Comparison of ENCODE assay signal across 16 cellular contexts in genomic region chr5:157558681-157559080, GRCh38. TPM values are rescaled to one million over a fixed set of nuclear protein-coding genes. Genes with fewer than 3 reads are reported as not detected.
A peak's percentile ranks its signal among the peaks of the same experiment; 100 is the strongest.
DNase-seq lines count a peak whose midpoint lies in the region; ATAC-seq and TF ChIP-seq lines count a peak whose summit lies in the region.
"Had no signal": no experiment of that assay in that cellular context is flagged by ENCODE, and none has a peak within 500 bp of the region (broad histone marks: within the 10 kb centered on the region; RNA-seq: fewer than 3 reads in every experiment).

No MANE protein-coding gene starts in this region.

- H3K27ac ChIP-seq in CD4-positive, alpha-beta memory T cell (ENCODE audit: low read depth, low read length): no peak overlapping the region
- H3K27ac ChIP-seq in PC-3 (ENCODE audit: low read length): peak overlapping the region; percentile 88
- H3K27ac ChIP-seq in esophagus muscularis mucosa (replicated peaks in 1 of 4): peak overlapping the region; percentile 77 to 90 (median 88)
- peak overlapping the region; percentile 45 for H3K27ac ChIP-seq in rectal smooth muscle tissue (ENCODE audit: low read depth, low read length)

- DNase-seq in CD4-positive, alpha-beta memory T cell: no peak
- DNase-seq in PC-3: peak; percentile 34
- DNase-seq in esophagus muscularis mucosa (ENCODE audit: extremely low spot score): no peak
- no peak for DNase-seq in NCI-H187 (lab: John Stamatoyannopoulos, UW)
- DNase-seq in superior temporal gyrus (ENCODE audit: extremely low spot score): no peak
- no peak for DNase-seq in NCI-H1092 treated with DMSO at 0.1 percent for 48 hours (lab: John Stamatoyannopoulos, UW)
- DNase-seq: activated T-cell treated with anti-CD3 and anti-CD28 coated beads, Interleukin-2, amount 50 U/mL, for 24 hours; colonic mucosa; NCI-H2029; NK-92 treated with Interleukin-12 subunit alpha and Interleukin-12 subunit beta, amount 100 ng/mL, for 24 hours; posterior cingulate gyrus; stimulated activated CD4-positive, alpha-beta T cell treated with anti-CD3 and anti-CD28 coated beads, Interleukin-4, amount 100 ng/mL, for 1 hour had no signal

- H3K27ac Mint-ChIP-seq in CD4-positive, alpha-beta memory T cell: peak overlapping the region in 5 of 7 donors; percentile 15 to 84 (median 64)
- H3K27ac Mint-ChIP-seq: activated T-cell treated with anti-CD3 and anti-CD28 coated beads, Interleukin-2, amount 50 U/mL, for 24 hours; stimulated activated effector memory CD8-positive, alpha-beta T cell treated with anti-CD3 and anti-CD28 coated beads, Interleukin-12 subunit alpha, Interleukin-12 subunit beta, amount 100 ng/mL, for 72 hours had no signal

- H3F3A ChIP-seq in PC-3 (ENCODE audit: low read length, unreplicated experiment): peaks cover 23% of the 10 kb centered on the region

- WGBS in esophagus muscularis mucosa: 40% methylated on average over 2 of the region's 2 CpGs

- H3K4me2 ChIP-seq in PC-3 (ENCODE audit: low read length): peak overlapping the region; percentile 64

- H3K4me3 Mint-ChIP-seq in CD4-positive, alpha-beta memory T cell: peak overlapping the region in 1 of 8 donors; percentile 5
- H3K4me3 Mint-ChIP-seq: activated T-cell treated with anti-CD3 and anti-CD28 coated beads, Interleukin-2, amount 50 U/mL, for 24 hours; stimulated activated effector memory CD8-positive, alpha-beta T cell treated with anti-CD3 and anti-CD28 coated beads, Interleukin-12 subunit alpha, Interleukin-12 subunit beta, amount 100 ng/mL, for 72 hours had no signal

- H3K4me1 ChIP-seq in CD4-positive, alpha-beta memory T cell (ENCODE audit: insufficient read depth, low read length): peaks cover 90% of the 10 kb centered on the region
- H3K4me1 ChIP-seq in PC-3 (ENCODE audit: insufficient read depth, low read length) (peaks cover 64% of the 10 kb centered on the region), esophagus muscularis mucosa (peaks cover 62 to 98% (median 96%) of the 10 kb centered on the region in 4 donors), rectal smooth muscle tissue (ENCODE audit: control insufficient read depth, insufficient read depth, low read length) (peaks cover 70% of the 10 kb centered on the region)
- H3K4me1 ChIP-seq: colonic mucosa had no signal

- H3K36me3 ChIP-seq in CD4-positive, alpha-beta memory T cell (ENCODE audit: insufficient read depth, low read length): peaks cover 17% of the 10 kb centered on the region
- H3K36me3 ChIP-seq in PC-3 (ENCODE audit: low read depth, low read length) (peaks cover 73% of the 10 kb centered on the region), esophagus muscularis mucosa (peaks cover 0 to 2% (median 0%) of the 10 kb centered on the region in 4 donors), rectal smooth muscle tissue (ENCODE audit: control insufficient read depth, insufficient read depth, low read length) (no peaks in the 10 kb centered on the region)
- H3K36me3 ChIP-seq: colonic mucosa had no signal

- H3K9me3 Mint-ChIP-seq in CD4-positive, alpha-beta memory T cell: no peaks in the 10 kb centered on the region
- H3K9me3 Mint-ChIP-seq: activated T-cell treated with anti-CD3 and anti-CD28 coated beads, Interleukin-2, amount 50 U/mL, for 24 hours; stimulated activated effector memory CD8-positive, alpha-beta T cell treated with anti-CD3 and anti-CD28 coated beads, Interleukin-12 subunit alpha, Interleukin-12 subunit beta, amount 100 ng/mL, for 72 hours had no signal

- H3K79me2 ChIP-seq in PC-3 (ENCODE audit: low read length): peaks cover 93% of the 10 kb centered on the region

- H3K9ac ChIP-seq in PC-3 (ENCODE audit: low read length) (peak overlapping the region; percentile 39), rectal smooth muscle tissue (ENCODE audit: low read length) (no peak overlapping the region)

- H3K36me3 Mint-ChIP-seq in CD4-positive, alpha-beta memory T cell: peaks cover 58 to 69% of the 10 kb centered on the region in 2 donors

- no peak for TF ChIP-seq POLR2A in esophagus muscularis mucosa (IDR thresholded peaks at IDR 0.05; ENCODE audit: low read depth)

- BruUV-seq in PC-3 (replicated peaks; lab: Mats Ljungman, UMichigan): no TSS peak

- CTCF ChIA-PET in CD4-positive, alpha-beta memory T cell (lab: Charles Lee; ENCODE audit: partially characterized antibody): interaction anchor here (1.2 to 4.4 kb wide), 7 partner anchors 9 to 160 kb away, joined by 3 to 22 read pairs (median 5); no protein-coding TSS in a partner anchor
- CTCF ChIA-PET in PC-3 (lab: Charles Lee): no interaction called here

- TF ChIP-seq EP300 in esophagus muscularis mucosa (IDR thresholded peaks at IDR 0.05): no peak

- H3K27me3 Mint-ChIP-seq in CD4-positive, alpha-beta memory T cell: no peaks in the 10 kb centered on the region
- H3K27me3 Mint-ChIP-seq: activated T-cell treated with anti-CD3 and anti-CD28 coated beads, Interleukin-2, amount 50 U/mL, for 24 hours had no signal

- no peak overlapping the region for H3K4me3 ChIP-seq in CD4-positive, alpha-beta memory T cell (ENCODE audit: low read length in 2 of 2)
- H3K4me3 ChIP-seq in PC-3 (ENCODE audit: low read length) (peak overlapping the region; percentile 11; the same call in 1 of the 2 replicates), esophagus muscularis mucosa (no peak overlapping the region), rectal smooth muscle tissue (ENCODE audit: low read length) (no peak overlapping the region)
- H3K4me3 ChIP-seq: colonic mucosa had no signal

- POLR2A ChIA-PET in CD4-positive, alpha-beta memory T cell (lab: Charles Lee; ENCODE audit: partially characterized antibody): interaction anchor here (0.7 to 11.1 kb wide), 5 partner anchors 10 to 19 kb away, joined by 3 to 125 read pairs (median 3); partner anchors contain the start of gene ADAM19
- POLR2A ChIA-PET in PC-3 (lab: Charles Lee; ENCODE audit: unreplicated experiment): interaction anchor here (0.5 to 0.6 kb wide), 2 partner anchors 49 to 183 kb away, joined by 3 to 4 read pairs; no protein-coding TSS in a partner anchor

- no peaks in the 10 kb centered on the region for H3K9me3 ChIP-seq in CD4-positive, alpha-beta memory T cell (ENCODE audit: control insufficient read depth in 1 of 2, low read length in 2 of 2)
- H3K9me3 ChIP-seq in PC-3 (ENCODE audit: low read length): no peaks in the 10 kb centered on the region
- no peaks in the 10 kb centered on the region for H3K9me3 ChIP-seq in esophagus muscularis mucosa
- H3K9me3 ChIP-seq: colonic mucosa had no signal

- no peak for TF ChIP-seq CTCF in PC-3 (conservative IDR thresholded peaks at IDR 0.05; ENCODE audit: low read depth, low read length)
- no peak for TF ChIP-seq CTCF in esophagus muscularis mucosa (IDR thresholded peaks at IDR 0.05)

- no peaks in the 10 kb centered on the region for H3K27me3 ChIP-seq in CD4-positive, alpha-beta memory T cell (ENCODE audit: insufficient read depth, low read length)
- H3K27me3 ChIP-seq in PC-3 (ENCODE audit: low read length) (no peaks in the 10 kb centered on the region), esophagus muscularis mucosa (no peaks in the 10 kb centered on the region), rectal smooth muscle tissue (ENCODE audit: control insufficient read depth, insufficient read depth, low read length) (no peaks in the 10 kb centered on the region)
- H3K27me3 ChIP-seq: colonic mucosa had no signal

- ATAC-seq in PC-3: no peak
- ATAC-seq in GM19467 (IDR thresholded peaks at IDR 0.05; ENCODE audit: unreplicated experiment): no peak
- ATAC-seq: activated CD4-positive, CD25-positive, alpha-beta regulatory T cell treated with anti-CD3 and anti-CD28 coated beads, Interleukin-2, amount 50 U/mL, for 24 hours; stimulated activated effector memory CD8-positive, alpha-beta T cell treated with anti-CD3 and anti-CD28 coated beads, Interleukin-12 subunit alpha, Interleukin-12 subunit beta, amount 100 ng/mL, for 72 hours had no signal

- H3K4me1 Mint-ChIP-seq in CD4-positive, alpha-beta memory T cell: peaks cover 71 to 94% (median 83%) of the 10 kb centered on the region in 4 donors

- 0 out of 2 replicates have a peak, but pooled peaks cover 4% of the 10 kb centered on the region for H4K20me1 ChIP-seq in PC-3 (ENCODE audit: low read length)

- intact Hi-C loops in CD4-positive, alpha-beta memory T cell (cut with micrococcal nuclease): no loop called here
- intact Hi-C loops in PC-3 (cut with micrococcal nuclease) (no loop called here), esophagus muscularis mucosa (cut with DNase I) (no loop called here)

- no peak overlapping the region for H2AFZ ChIP-seq in PC-3 (ENCODE audit: low read length)

- H3K9me2 ChIP-seq in PC-3 (replicated peaks; ENCODE audit: low read length): no peaks in the 10 kb centered on the region; the same call in 1 of the 2 replicates

RNA-seq across cellular contexts. Expression of gene ADAM19, which starts 16.9 kb away (rescaled TPM):
- 10 to 100 TPM; 31.5 to 33.9 TPM for total RNA-seq in CD4-positive, alpha-beta memory T cell
- polyA plus RNA-seq in CD4-positive, alpha-beta memory T cell: 10 to 100 TPM in 1 of 2 donors, 1 to 10 TPM in 1; 1.9 to 24.4 TPM
- total RNA-seq in PC-3 (2014; rRNA removed): 115 and 130 TPM in 2 replicates
- 10 to 100 TPM; 25.0 to 43.6 (median 28.1) TPM for total RNA-seq in esophagus muscularis mucosa
